ENCODE assay signal across 8 cellular contexts in genomic region chr5:87541033-87541432, GRCh38.
DNase-seq lines count a peak whose midpoint lies in the region; ATAC-seq and TF ChIP-seq lines count a peak whose summit lies in the region.

No MANE protein-coding gene starts in this region.

- H3K4me1 Mint-ChIP-seq in CD8-positive, alpha-beta T cell (ENCODE audit: low read depth): no peaks in the 10 kb centered on the region
- no peaks in the 10 kb centered on the region for H3K4me1 Mint-ChIP-seq in activated CD8-positive, alpha-beta T cell treated with anti-CD3 and anti-CD28 coated beads for 36 hours (ENCODE audit: low read depth)

- H3K36me3 Mint-ChIP-seq in CD8-positive, alpha-beta T cell: no peaks in the 10 kb centered on the region
- no peaks in the 10 kb centered on the region for H3K36me3 Mint-ChIP-seq in activated CD8-positive, alpha-beta T cell treated with anti-CD3 and anti-CD28 coated beads for 36 hours (ENCODE audit: low read depth)

- TF ChIP-seq CTCF in RWPE1 (conservative IDR thresholded peaks at IDR 0.05; ENCODE audit: low read depth) (no peak), fibroblast of the aortic adventitia (IDR thresholded peaks at IDR 0.05; ENCODE audit: insufficient read depth, low read length) (no peak)
- no peak for TF ChIP-seq CTCF in CD8-positive, alpha-beta T cell (IDR thresholded peaks at IDR 0.05)
- no peak for TF ChIP-seq CTCF in activated CD8-positive, alpha-beta T cell treated with anti-CD3 and anti-CD28 coated beads for 36 hours (IDR thresholded peaks at IDR 0.05)

- H3K9me3 ChIP-seq in CD8-positive, alpha-beta T cell (ENCODE audit: low read length): no peaks in the 10 kb centered on the region

- H3K4me1 ChIP-seq in CD8-positive, alpha-beta T cell (ENCODE audit: insufficient read depth, low read length): no peaks in the 10 kb centered on the region

- no peaks in the 10 kb centered on the region for H3K9me3 Mint-ChIP-seq in CD8-positive, alpha-beta T cell
- H3K9me3 Mint-ChIP-seq in activated CD8-positive, alpha-beta T cell treated with anti-CD3 and anti-CD28 coated beads for 36 hours: no peaks in the 10 kb centered on the region

- no peaks in the 10 kb centered on the region for H3K27me3 ChIP-seq in CD8-positive, alpha-beta T cell (ENCODE audit: insufficient read depth, low read length)

- peak; percentile 32 for DNase-seq in RWPE1 (ENCODE audit: low spot score)
- peak; percentile 51 for DNase-seq in fibroblast of the aortic adventitia (ENCODE audit: low read depth)
- peak; percentile 92 for DNase-seq in putamen (ENCODE audit: low spot score)
- no peak for DNase-seq in CD8-positive, alpha-beta T cell
- DNase-seq in activated CD8-positive, alpha-beta T cell treated with anti-CD3 and anti-CD28 coated beads for 36 hours: no peak
- no peak for DNase-seq in NCI-H2107 (lab: John Stamatoyannopoulos, UW)

- H3K27ac ChIP-seq in RWPE1: no peak overlapping the region
- H3K27ac ChIP-seq in CD8-positive, alpha-beta T cell (ENCODE audit: low read depth, low read length): no peak overlapping the region

- peaks cover 5% of the 10 kb centered on the region for H3K27me3 Mint-ChIP-seq in CD8-positive, alpha-beta T cell (ENCODE audit: low read depth)
- peaks cover 8% of the 10 kb centered on the region for H3K27me3 Mint-ChIP-seq in activated CD8-positive, alpha-beta T cell treated with anti-CD3 and anti-CD28 coated beads for 36 hours

- CTCF ChIA-PET in RWPE1 (lab: Yijun Ruan, JAX): interaction anchor here (0.8 kb wide), 1 partner anchor 112 kb away, joined by 3 read pairs; no protein-coding TSS in a partner anchor
- CTCF ChIA-PET in CD8-positive, alpha-beta T cell (lab: Charles Lee): no interaction called here
- CTCF ChIA-PET in activated CD8-positive, alpha-beta T cell treated with anti-CD3 and anti-CD28 coated beads for 36 hours (lab: Charles Lee): no interaction called here

- H3K4me3 Mint-ChIP-seq in CD8-positive, alpha-beta T cell: no peak overlapping the region
- no peak overlapping the region for H3K4me3 Mint-ChIP-seq in activated CD8-positive, alpha-beta T cell treated with anti-CD3 and anti-CD28 coated beads for 36 hours

- H3K36me3 ChIP-seq in CD8-positive, alpha-beta T cell (ENCODE audit: insufficient read depth, low read length): no peaks in the 10 kb centered on the region

- ATAC-seq in HG02870 (IDR thresholded peaks at IDR 0.05; ENCODE audit: unreplicated experiment): peak; percentile 49
- ATAC-seq in CD8-positive, alpha-beta T cell: no peak
- no peak for ATAC-seq in activated CD8-positive, alpha-beta T cell treated with anti-CD3 and anti-CD28 coated beads for 36 hours
- ATAC-seq in GM21825 (IDR thresholded peaks at IDR 0.05; ENCODE audit: unreplicated experiment): no peak

- no peak overlapping the region for H3K4me3 ChIP-seq in fibroblast of the aortic adventitia (ENCODE audit: low read depth, low read length)
- no peak overlapping the region for H3K4me3 ChIP-seq in CD8-positive, alpha-beta T cell (ENCODE audit: low read depth, low read length)

- POLR2A ChIA-PET in RWPE1 (lab: Yijun Ruan, JAX; ENCODE audit: low non-redundant PET): no interaction called here
- POLR2A ChIA-PET in CD8-positive, alpha-beta T cell (lab: Charles Lee): no interaction called here
- POLR2A ChIA-PET in activated CD8-positive, alpha-beta T cell treated with anti-CD3 and anti-CD28 coated beads for 36 hours (lab: Charles Lee): no interaction called here

- H3K27ac Mint-ChIP-seq in CD8-positive, alpha-beta T cell: no peak overlapping the region
- no peak overlapping the region for H3K27ac Mint-ChIP-seq in activated CD8-positive, alpha-beta T cell treated with anti-CD3 and anti-CD28 coated beads for 36 hours

- intact Hi-C loops in CD8-positive, alpha-beta T cell (cut with DNase I, micrococcal nuclease): no loop called here
- intact Hi-C loops in activated CD8-positive, alpha-beta T cell treated with anti-CD3 and anti-CD28 coated beads for 36 hours (cut with micrococcal nuclease): no loop called here

Comparison
In these comparisons a context has a peak if more than half of its experiments do, and no peak if none do; other contexts are left out.
1. DNase-seq: peak in RWPE1 (single experiment), fibroblast of the aortic adventitia (single experiment) and putamen (single experiment); none in CD8-positive, alpha-beta T cell (0 of 7), activated CD8-positive, alpha-beta T cell treated with anti-CD3 and anti-CD28 coated beads for 36 hours (single experiment) and NCI-H2107 (single experiment).